11 cellular contexts compared by ENCODE assay signal in the genomic region with DNA sequence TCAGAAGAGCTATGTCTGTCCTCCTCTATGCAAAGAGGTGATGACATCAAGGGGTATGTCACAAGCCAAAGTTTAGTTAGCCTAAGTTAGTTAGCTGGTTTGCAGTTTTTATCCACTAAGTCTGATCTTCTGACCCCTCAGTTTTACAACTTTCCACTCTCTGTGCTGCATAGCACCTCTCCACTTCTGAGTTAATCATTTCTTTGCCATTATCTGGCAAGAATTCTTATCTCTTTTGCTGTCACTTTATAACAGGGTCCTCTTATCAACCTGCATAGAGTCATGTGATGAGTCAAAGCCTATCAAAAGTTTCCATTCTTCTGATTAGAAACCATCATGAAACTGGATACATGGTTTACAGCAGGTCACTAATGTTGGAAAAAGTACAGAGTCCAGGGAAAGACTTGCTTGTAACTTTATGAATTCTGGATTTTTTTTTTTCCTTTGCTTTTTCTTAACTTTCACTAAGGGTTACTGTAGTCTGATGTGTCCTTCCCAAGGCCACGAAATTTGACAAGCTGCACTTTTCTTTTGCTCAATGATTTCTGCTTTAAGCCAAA. TPM values are rescaled to one million over a fixed set of nuclear protein-coding genes. Genes with fewer than 3 reads are reported as not detected.
A peak's percentile ranks its signal among the peaks of the same experiment; 100 is the strongest.
DNase-seq lines count a peak whose midpoint lies in the region; ATAC-seq, FAIRE-seq and TF ChIP-seq lines count a peak whose summit lies in the region.
"Had no signal": no experiment of that assay in that cellular context is flagged by ENCODE, and none has a peak within 500 bp of the region (broad histone marks: within the 10 kb centered on the region; RNA-seq: fewer than 3 reads in every experiment).

A gene (plus strand): TSS at position 447 of the 560 bp plus-strand sequence. CDS start 138 bp downstream, outside the sequence.

- intact Hi-C loops in pancreas (cut with DNase I) = no loop called here

- POLR2A ChIA-PET in HEK293 (lab: Yijun Ruan, JAX) = no interaction called here

- FAIRE-seq in pancreas (lab: Jason Lieb, UNC) = peak; percentile 95
- FAIRE-seq: HTR-8/SVneo had no signal

- H3K4me1 ChIP-seq in HEK293 (ENCODE audit: control insufficient read depth, insufficient read depth, low read length) = peaks cover 6% of the 10 kb centered on the region
- peaks cover 12 to 29% (median 27%) of the 10 kb centered on the region in 3 donors for H3K4me1 ChIP-seq in pancreas

- no peak for DNase-seq in SK-N-MC (ENCODE audit: low read depth, low spot score)
- no peak for DNase-seq in glomerular endothelial cell (ENCODE audit: extremely low read depth, low read depth, low spot score)
- DNase-seq in pancreas = no peak
- DNase-seq in cortex of kidney (lab: John Stamatoyannopoulos, UW) = no peak
- no peak for DNase-seq in KBM-7
- no peak for DNase-seq in pons (ENCODE audit: low spot score)
- no peak for DNase-seq in GM20000 (ENCODE audit: low spot score)
- DNase-seq: activated naive CD4-positive, alpha-beta T cell; NCI-H524 had no signal

- CTCF ChIA-PET in HEK293 (lab: Yijun Ruan, JAX) = no interaction called here

- peak within 1 kb of the TSS; percentile 52 for H3K9ac ChIP-seq in SK-N-MC (ENCODE audit: insufficient read length)

- H3K4me3 ChIP-seq in HEK293 (ENCODE audit: low read depth, low read length) = no peak within 1 kb of the TSS; the same call in 1 of the 2 replicates
- peak within 1 kb of the TSS; percentile 77 for H3K4me3 ChIP-seq in SK-N-MC
- H3K4me3 ChIP-seq in pancreas = peak within 1 kb of the TSS; percentile 44 to 75 (median 65)

- peak; percentile 52 to 72 (median 66) for ATAC-seq in pancreas

- H3K9me3 ChIP-seq in HEK293 (ENCODE audit: control insufficient read depth, insufficient read depth, low read depth, low read length) (no peaks in the 10 kb centered on the region), SK-N-MC (ENCODE audit: low read depth, low read length) (no peaks in the 10 kb centered on the region), pancreas (no peaks in the 10 kb centered on the region)

- TF ChIP-seq CTCF in HEK293 (tag by site-specific recombination; IDR thresholded peaks at IDR 0.05) = no peak
- TF ChIP-seq CTCF in pancreas (IDR thresholded peaks at IDR 0.05) = no peak
- TF ChIP-seq CTCF in GM20000 (IDR thresholded peaks at IDR 0.05; ENCODE audit: extremely low read depth, missing control alignments) = no peak

- no peak within 1 kb of the TSS for H3K27ac ChIP-seq in HEK293 (ENCODE audit: extremely low read depth, low read depth, low read length)
- H3K27ac ChIP-seq in SK-N-MC = no peak within 1 kb of the TSS
- H3K27ac ChIP-seq in pancreas = peak within 1 kb of the TSS; percentile 70 to 99 (median 90)

- H3K27me3 ChIP-seq in pancreas = no peaks in the 10 kb centered on the region

- in situ Hi-C loops in KBM-7 (cut with MboI; ENCODE audit: low pct_unique_long_range_greater_than_20kb, low sequenced_read_pairs) = no loop called here

- no peaks in the 10 kb centered on the region for H3K36me3 ChIP-seq in HEK293 (ENCODE audit: control insufficient read depth in 2 of 2, insufficient read depth in 1 of 2, low read length in 2 of 2)
- no peaks in the 10 kb centered on the region for H3K36me3 ChIP-seq in SK-N-MC (ENCODE audit: insufficient read depth, low read length)
- H3K36me3 ChIP-seq in pancreas = no peaks in the 10 kb centered on the region

- 14 to 17% methylated on average over 1 of the region's 1 CpG for WGBS in pancreas, 2 donors

TF ChIP-seq in HEK293, 187 proteins besides CTCF, POLR2A, EP300 and RAD21:
- TF ChIP-seq ZBTB1 (tag by site-specific recombination; IDR thresholded peaks at IDR 0.05) = no peak
- TF ChIP-seq, protein P1, sequence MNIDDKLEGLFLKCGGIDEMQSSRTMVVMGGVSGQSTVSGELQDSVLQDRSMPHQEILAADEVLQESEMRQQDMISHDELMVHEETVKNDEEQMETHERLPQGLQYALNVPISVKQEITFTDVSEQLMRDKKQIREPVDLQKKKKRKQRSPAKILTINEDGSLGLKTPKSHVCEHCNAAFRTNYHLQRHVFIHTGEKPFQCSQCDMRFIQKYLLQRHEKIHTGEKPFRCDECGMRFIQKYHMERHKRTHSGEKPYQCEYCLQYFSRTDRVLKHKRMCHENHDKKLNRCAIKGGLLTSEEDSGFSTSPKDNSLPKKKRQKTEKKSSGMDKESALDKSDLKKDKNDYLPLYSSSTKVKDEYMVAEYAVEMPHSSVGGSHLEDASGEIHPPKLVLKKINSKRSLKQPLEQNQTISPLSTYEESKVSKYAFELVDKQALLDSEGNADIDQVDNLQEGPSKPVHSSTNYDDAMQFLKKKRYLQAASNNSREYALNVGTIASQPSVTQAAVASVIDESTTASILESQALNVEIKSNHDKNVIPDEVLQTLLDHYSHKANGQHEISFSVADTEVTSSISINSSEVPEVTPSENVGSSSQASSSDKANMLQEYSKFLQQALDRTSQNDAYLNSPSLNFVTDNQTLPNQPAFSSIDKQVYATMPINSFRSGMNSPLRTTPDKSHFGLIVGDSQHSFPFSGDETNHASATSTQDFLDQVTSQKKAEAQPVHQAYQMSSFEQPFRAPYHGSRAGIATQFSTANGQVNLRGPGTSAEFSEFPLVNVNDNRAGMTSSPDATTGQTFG (tag by site-specific recombination; IDR thresholded peaks at IDR 0.05; ENCODE audit: borderline replicate concordance) = no peak
- TF ChIP-seq PRDM1 (tag by site-specific recombination; IDR thresholded peaks at IDR 0.05) = 0 out of 2 replicates have a peak, but pooled peaks have one; percentile 16
- TF ChIP-seq ZFP41 (tag by site-specific recombination; IDR thresholded peaks at IDR 0.05; ENCODE audit: borderline replicate concordance) = no peak
- no peak for TF ChIP-seq ZNF157 (tag by site-specific recombination; IDR thresholded peaks at IDR 0.05)
- no peak for TF ChIP-seq MZF1 (tag by site-specific recombination; IDR thresholded peaks at IDR 0.05; ENCODE audit: borderline replicate concordance)
- TF ChIP-seq ZNF335 (tag by site-specific recombination; conservative IDR thresholded peaks at IDR 0.05) = peak; percentile 27; the same call in 1 of the 2 replicates
- TF ChIP-seq ZNF169 (tag by site-specific recombination; IDR thresholded peaks at IDR 0.05) = no peak
- no peak for TF ChIP-seq HOXD13 (CRISPR knock-in tag; IDR thresholded peaks at IDR 0.05; ENCODE audit: borderline replicate concordance)

RNA-seq across cellular contexts. Expression of the gene that starts here (rescaled TPM):
- total RNA-seq in glomerular endothelial cell (18.1 and 27.9 TPM in 2 replicates), pancreas (100 to 1,000 TPM in 1 of 6 donors, 10 to 100 TPM in 5; 72.4 to 114 (median 89.9) TPM)
- polyA plus RNA-seq in pancreas = 10 to 100 TPM; 28.3 to 29.6 TPM

Comparison
In these comparisons a context has a peak if more than half of its experiments do, and no peak if none do; other contexts are left out.
1. H3K27ac ChIP-seq: peak in pancreas (4 of 4); none in HEK293 (single experiment) and SK-N-MC (single experiment).